Comparison of ENCODE assay signal across 13 cellular contexts in genomic region chr7:74216361-74216761, GRCh38. TPM values are rescaled to one million over a fixed set of nuclear protein-coding genes. Genes with fewer than 3 reads are reported as not detected.
DNase-seq lines count a peak whose midpoint lies in the region; FAIRE-seq and TF ChIP-seq lines count a peak whose summit lies in the region.
"Had no signal": no experiment of that assay in that cellular context is flagged by ENCODE, and none has a peak within 500 bp of the region (broad histone marks: within the 10 kb centered on the region; RNA-seq: fewer than 3 reads in every experiment).

No MANE protein-coding gene starts in this region.

- FAIRE-seq in GM12892 (lab: Jason Lieb, UNC) = no peak

- H3K79me2 ChIP-seq in OCI-LY3 (ENCODE audit: low read length) = peaks cover 67% of the 10 kb centered on the region

- 0 out of 2 replicates have a peak, but pooled peaks have one; percentile 7 for TF ChIP-seq POLR2A in GM12892 (IDR thresholded peaks at IDR 0.05; ENCODE audit: low read depth, low read length)

- H3K4me1 ChIP-seq in BLaER1 = peaks cover 86% of the 10 kb centered on the region
- H3K4me1 ChIP-seq in OCI-LY3 (ENCODE audit: low read length) = peaks cover 64% of the 10 kb centered on the region

- no peak overlapping the region for H2AFZ ChIP-seq in OCI-LY3 (ENCODE audit: low read depth, low read length)

- H3K36me3 ChIP-seq in BLaER1 (peaks cover 74% of the 10 kb centered on the region), OCI-LY3 (replicated peaks; ENCODE audit: low read depth, low read length) (peaks cover 65% of the 10 kb centered on the region), WERI-Rb-1 (no peaks in the 10 kb centered on the region)
- H3K36me3 ChIP-seq: tibial artery had no signal

- H3K27ac ChIP-seq in BLaER1 (peak overlapping the region; percentile 100), OCI-LY3 (ENCODE audit: low read length) (peak overlapping the region; percentile 96), WERI-Rb-1 (no peak overlapping the region)
- H3K27ac ChIP-seq: tibial artery had no signal

- H3K9me3 ChIP-seq in BLaER1 = peaks cover 7% of the 10 kb centered on the region; the same call in 1 of the 2 replicates
- no peaks in the 10 kb centered on the region for H3K9me3 ChIP-seq in OCI-LY3 (ENCODE audit: insufficient read depth, low read length)
- H3K9me3 ChIP-seq in WERI-Rb-1 (ENCODE audit: severe bottlenecking) = no peaks in the 10 kb centered on the region
- H3K9me3 ChIP-seq: tibial artery had no signal

- peak overlapping the region; percentile 91 for H3K4me2 ChIP-seq in BLaER1
- peak overlapping the region; percentile 70 for H3K4me2 ChIP-seq in OCI-LY3 (ENCODE audit: low read length)

- H3K9ac ChIP-seq in BLaER1 = peak overlapping the region; percentile 87
- H3K9ac ChIP-seq in OCI-LY3 (ENCODE audit: low read length) = peak overlapping the region; percentile 73

- H3K4me3 ChIP-seq in BLaER1 = peak overlapping the region; percentile 57
- H3K4me3 ChIP-seq in OCI-LY3 (ENCODE audit: low read length) = peak overlapping the region; percentile 56
- H3K4me3 ChIP-seq in WERI-Rb-1 (ENCODE audit: low read depth, low read length) = no peak overlapping the region
- H3K4me3 ChIP-seq: tibial artery had no signal

- H4K20me1 ChIP-seq in BLaER1 (no peaks in the 10 kb centered on the region), OCI-LY3 (ENCODE audit: insufficient read depth, low read length) (peaks cover 3% of the 10 kb centered on the region; the same call in 1 of the 2 replicates)

- H3K27me3 ChIP-seq in BLaER1 = no peaks in the 10 kb centered on the region
- no peaks in the 10 kb centered on the region for H3K27me3 ChIP-seq in OCI-LY3 (ENCODE audit: low read depth, low read length)
- H3K27me3 ChIP-seq in WERI-Rb-1 (ENCODE audit: insufficient read depth, low read depth, severe bottlenecking) = no peaks in the 10 kb centered on the region

- TF ChIP-seq CTCF in OCI-LY3 (IDR thresholded peaks at IDR 0.05; ENCODE audit: low read depth, low read length) (no peak), WERI-Rb-1 (IDR thresholded peaks at IDR 0.05; ENCODE audit: low read depth, low read length) (no peak)

- no peak for DNase-seq in GM12892 (ENCODE audit: insufficient read length)
- DNase-seq in fibroblast of peridontal ligament (ENCODE audit: extremely low read depth) = peak; percentile 10
- DNase-seq in NCI-H2227 treated with DMSO at 0.1 percent for 48 hours (lab: John Stamatoyannopoulos, UW) = no peak
- no peak for DNase-seq in stimulated activated naive CD4-positive, alpha-beta T cell (lab: John Stamatoyannopoulos, UW)
- DNase-seq in mucosa of gallbladder (ENCODE audit: low spot score) = no peak
- no peak for DNase-seq in WERI-Rb-1
- DNase-seq: activated T-cell treated with anti-CD3 and anti-CD28 coated beads, Interleukin-2, amount 50 U/mL, for 4 hours; erythroblast; MM.1S; stimulated activated CD4-positive, alpha-beta T cell treated with anti-CD3 and anti-CD28 coated beads, Interleukin-15, amount 100 ng/mL, for 24 hours; tibial artery had no signal

RNA-seq across cellular contexts. Expression of gene LAT2, which starts 6.6 kb away (rescaled TPM):
- 160 TPM for polyA plus RNA-seq in GM12892 (2012; ENCODE audit: missing spikeins)
- 25.1 TPM for total RNA-seq in mucosa of gallbladder

RNA-seq across cellular contexts. Expression of gene RFC2, which starts 37.8 kb away (rescaled TPM):
- polyA plus RNA-seq in GM12892 (2012; ENCODE audit: missing spikeins) = 64.7 TPM
- total RNA-seq in mucosa of gallbladder = 19.6 TPM

RNA-seq across cellular contexts. Expression of gene EIF4H, which starts 42.2 kb away (rescaled TPM):
- polyA plus RNA-seq in GM12892 (2012; ENCODE audit: missing spikeins) = 222 TPM
- total RNA-seq in mucosa of gallbladder = 210 TPM
